25 cellular contexts compared by ENCODE assay signal in the genomic region with DNA sequence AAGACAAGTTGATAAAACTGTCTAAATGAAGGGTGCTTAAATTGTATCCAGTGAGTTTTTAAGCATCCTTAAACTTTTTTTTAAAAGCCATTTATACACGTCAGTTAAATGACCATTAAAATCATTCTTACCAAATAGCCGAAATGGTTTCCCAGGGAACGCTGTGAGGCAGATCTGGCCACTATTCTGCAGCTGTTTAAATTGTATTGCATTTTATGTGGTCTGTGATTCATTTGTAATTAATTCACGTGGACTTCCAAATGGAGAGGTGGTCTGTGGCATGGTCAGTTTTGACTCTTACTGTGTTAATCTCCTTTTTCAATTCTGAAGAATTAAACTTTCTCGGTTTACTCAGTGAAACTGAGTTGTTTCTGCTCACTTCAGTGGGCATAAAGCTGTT.
"Had no signal": no experiment of that assay in that cellular context is flagged by ENCODE, and none has a peak within 500 bp of the region (broad histone marks: within the 10 kb centered on the region; RNA-seq: fewer than 3 reads in every experiment).

No MANE protein-coding gene starts in this region.

- DNase-seq: activated CD4-positive, alpha-beta memory T cell treated with anti-CD3 and anti-CD28 coated beads for 36 hours; activated CD4-positive, alpha-beta T cell treated with anti-CD3 and anti-CD28 coated beads for 4 hours; activated CD4-positive, CD25-positive, alpha-beta regulatory T cell; activated effector memory CD4-positive, alpha-beta T cell treated with Interleukin-2 at 50 U/mL for 16 hours; activated naive CD4-positive, alpha-beta T cell treated with anti-CD3 and anti-CD28 coated beads, Interleukin-2, amount 10 ng/mL, durations not matched to agents 7 days and 5 days; activated T-cell treated with anti-CD3 and anti-CD28 coated beads, Interleukin-2, amount 50 U/mL, for 72 hours; amygdala; brain microvascular endothelial cell; caudate nucleus; effector CD4-positive, alpha-beta T cell; gastrocnemius medialis; head of caudate nucleus; left ventricle myocardium superior; occipital lobe; sigmoid colon; spleen; stimulated activated CD4-positive, alpha-beta T cell treated with anti-CD3 and anti-CD28 coated beads, Interleukin-4, amount 100 ng/mL, for 1 hour; stimulated activated naive CD4-positive, alpha-beta T cell treated with Interleukin-2 at 50 U/mL for 16 hours; T1000; tibial artery had no signal

- H3K27me3 ChIP-seq: brain microvascular endothelial cell, gastrocnemius medialis, sigmoid colon, spleen, tibial artery had no signal

- H3K27ac Mint-ChIP-seq: activated CD4-positive, alpha-beta memory T cell treated with anti-CD3 and anti-CD28 coated beads for 36 hours; activated naive CD4-positive, alpha-beta T cell treated with anti-CD3 and anti-CD28 coated beads, Interleukin-2, amount 10 ng/mL, durations not matched to agents 7 days and 5 days; activated T-cell treated with anti-CD3 and anti-CD28 coated beads, Interleukin-2, amount 50 U/mL, for 72 hours; dendritic cell treated with granulocyte-macrophage colony-stimulating factor and Interleukin-4, amounts not matched to agents 40 ng/mL and 50 ng/mL, for 4 days; progenitor cell of endocrine pancreas; T-helper 1 cell treated with Interleukin-12 subunit alpha and Interleukin-12 subunit beta and Interleukin-4 antibody, amounts not matched to agents 30 μg/mL and 1 μg/mL, for 36 hours had no signal

- H3K36me3 Mint-ChIP-seq: activated CD4-positive, alpha-beta memory T cell treated with anti-CD3 and anti-CD28 coated beads for 36 hours; activated naive CD4-positive, alpha-beta T cell treated with anti-CD3 and anti-CD28 coated beads, Interleukin-2, amount 10 ng/mL, durations not matched to agents 7 days and 5 days had no signal

- FAIRE-seq: endometrium, islet of Langerhans had no signal

- H3K4me1 ChIP-seq: tibial artery had no signal

- H3K9me3 ChIP-seq: gastrocnemius medialis, sigmoid colon, spleen, tibial artery had no signal

- H3K4me3 ChIP-seq: gastrocnemius medialis, sigmoid colon, spleen, tibial artery had no signal

- ATAC-seq: activated T-cell treated with anti-CD3 and anti-CD28 coated beads, Interleukin-2, amount 50 U/mL, for 72 hours; gastrocnemius medialis; left ventricle myocardium superior had no signal

- H3K4me1 Mint-ChIP-seq: activated naive CD4-positive, alpha-beta T cell treated with anti-CD3 and anti-CD28 coated beads, Interleukin-2, amount 10 ng/mL, durations not matched to agents 7 days and 5 days had no signal

- H3K9me3 Mint-ChIP-seq: activated CD4-positive, alpha-beta memory T cell treated with anti-CD3 and anti-CD28 coated beads for 36 hours; activated naive CD4-positive, alpha-beta T cell treated with anti-CD3 and anti-CD28 coated beads, Interleukin-2, amount 10 ng/mL, durations not matched to agents 7 days and 5 days; activated T-cell treated with anti-CD3 and anti-CD28 coated beads, Interleukin-2, amount 50 U/mL, for 72 hours; dendritic cell treated with granulocyte-macrophage colony-stimulating factor and Interleukin-4, amounts not matched to agents 40 ng/mL and 50 ng/mL, for 4 days; T-helper 1 cell treated with Interleukin-12 subunit alpha and Interleukin-12 subunit beta and Interleukin-4 antibody, amounts not matched to agents 30 μg/mL and 1 μg/mL, for 36 hours had no signal

- H3K4me3 Mint-ChIP-seq: activated CD4-positive, alpha-beta memory T cell treated with anti-CD3 and anti-CD28 coated beads for 36 hours; activated naive CD4-positive, alpha-beta T cell treated with anti-CD3 and anti-CD28 coated beads, Interleukin-2, amount 10 ng/mL, durations not matched to agents 7 days and 5 days; activated T-cell treated with anti-CD3 and anti-CD28 coated beads, Interleukin-2, amount 50 U/mL, for 72 hours; dendritic cell treated with granulocyte-macrophage colony-stimulating factor and Interleukin-4, amounts not matched to agents 40 ng/mL and 50 ng/mL, for 4 days; T-helper 1 cell treated with Interleukin-12 subunit alpha and Interleukin-12 subunit beta and Interleukin-4 antibody, amounts not matched to agents 30 μg/mL and 1 μg/mL, for 36 hours had no signal

- H3K27me3 Mint-ChIP-seq: activated CD4-positive, alpha-beta memory T cell treated with anti-CD3 and anti-CD28 coated beads for 36 hours; dendritic cell treated with granulocyte-macrophage colony-stimulating factor and Interleukin-4, amounts not matched to agents 40 ng/mL and 50 ng/mL, for 4 days; progenitor cell of endocrine pancreas had no signal

- H3K27ac ChIP-seq: brain microvascular endothelial cell, gastrocnemius medialis, sigmoid colon, spleen, tibial artery had no signal
